ENCODE assay signal across 11 cellular contexts in genomic region chr2:120576509-120577474, GRCh38.
A peak's percentile ranks its signal among the peaks of the same experiment; 100 is the strongest.
DNase-seq lines count a peak whose midpoint lies in the region; TF ChIP-seq lines count a peak whose summit lies in the region.
"Had no signal": no experiment of that assay in that cellular context is flagged by ENCODE, and none has a peak within 500 bp of the region (broad histone marks: within the 10 kb centered on the region; RNA-seq: fewer than 3 reads in every experiment).

No MANE protein-coding gene starts in this region.

- H3K4me3 ChIP-seq in AG09309 (ENCODE audit: control insufficient read depth, low read depth, low read length) (peak overlapping the region; percentile 20), neural progenitor cell (no peak overlapping the region)

- H3K4me2 ChIP-seq in neural progenitor cell: no peak overlapping the region

- H3K4me3 Mint-ChIP-seq in neural progenitor cell: no peak overlapping the region
- H3K4me3 Mint-ChIP-seq: activated naive CD8-positive, alpha-beta T cell; CD4-positive, alpha-beta memory T cell had no signal

- H3K36me3 Mint-ChIP-seq in neural progenitor cell: no peaks in the 10 kb centered on the region
- H3K36me3 Mint-ChIP-seq: activated naive CD8-positive, alpha-beta T cell; CD4-positive, alpha-beta memory T cell had no signal

- no peaks in the 10 kb centered on the region for H3F3A ChIP-seq in neural progenitor cell (ENCODE audit: low read depth)

- peaks cover 4% of the 10 kb centered on the region for H4K20me1 ChIP-seq in neural progenitor cell (ENCODE audit: low read depth)

- peaks cover 36% of the 10 kb centered on the region for H3K4me1 ChIP-seq in neural progenitor cell

- no peak overlapping the region for H3K27ac ChIP-seq in neural progenitor cell

- no peaks in the 10 kb centered on the region for H3K9me3 Mint-ChIP-seq in neural progenitor cell

- DNase-seq in AG09309 (ENCODE audit: low read depth) (peak; percentile 14), NCI-H69 (lab: John Stamatoyannopoulos, UW) (peak; percentile 93), fibroblast of gingiva (ENCODE audit: low read depth) (peak; percentile 72), neural progenitor cell (ENCODE audit: low spot score) (no peak), DMS153 (lab: John Stamatoyannopoulos, UW) (no peak), HT-29 (ENCODE audit: low spot score) (no peak), glomerular visceral epithelial cell (ENCODE audit: extremely low spot score) (no peak)
- no peak for DNase-seq in activated T-cell treated with anti-CD3 and anti-CD28 coated beads, Interleukin-2, amount 50 U/mL, for 1 hour
- DNase-seq: activated CD4-positive, CD25-positive, alpha-beta regulatory T cell treated with anti-CD3 and anti-CD28 coated beads, Interleukin-2, amount 50 U/mL, for 72 hours; CD4-positive, alpha-beta memory T cell had no signal

- no peak for TF ChIP-seq CTCF in AG09309 (IDR thresholded peaks at IDR 0.05; ENCODE audit: control insufficient read depth, insufficient read depth, low read depth, low read length, missing control alignments)
- TF ChIP-seq CTCF in neural progenitor cell (IDR thresholded peaks at IDR 0.05): no peak

- H3K27ac Mint-ChIP-seq in neural progenitor cell: peak overlapping the region; percentile 91
- H3K27ac Mint-ChIP-seq: activated naive CD8-positive, alpha-beta T cell; CD4-positive, alpha-beta memory T cell had no signal

- no peaks in the 10 kb centered on the region for H3K9me3 ChIP-seq in neural progenitor cell (ENCODE audit: low read depth)

- H3K27me3 Mint-ChIP-seq in neural progenitor cell (ENCODE audit: insufficient read depth, low read depth): peaks cover 38% of the 10 kb centered on the region

- H3K27me3 ChIP-seq in neural progenitor cell: peaks cover 87% of the 10 kb centered on the region

- no peak overlapping the region for H2AFZ ChIP-seq in neural progenitor cell (replicated peaks)

- H3K79me2 ChIP-seq in neural progenitor cell (ENCODE audit: low read depth): no peaks in the 10 kb centered on the region

- no peaks in the 10 kb centered on the region for H3K36me3 ChIP-seq in neural progenitor cell

- H3K9ac ChIP-seq in neural progenitor cell: no peak overlapping the region

- peaks cover 28% of the 10 kb centered on the region for H3K4me1 Mint-ChIP-seq in neural progenitor cell
- H3K4me1 Mint-ChIP-seq: CD4-positive, alpha-beta memory T cell had no signal

Comparison
In these comparisons a context has a peak if more than half of its experiments do, and no peak if none do; other contexts are left out.
1. DNase-seq: peak in AG09309 (single experiment), NCI-H69 (single experiment) and fibroblast of gingiva (single experiment); none in neural progenitor cell (single experiment), DMS153 (single experiment), HT-29 (single experiment), activated T-cell treated with anti-CD3 and anti-CD28 coated beads, Interleukin-2, amount 50 U/mL, for 1 hour (single experiment) and glomerular visceral epithelial cell (single experiment).